In genomic region chr5:177309351-177310191, GRCh38 we compare ENCODE assay signal across 8 cellular contexts. TPM values are rescaled to one million over a fixed set of nuclear protein-coding genes. Genes with fewer than 3 reads are reported as not detected.
DNase-seq lines count a peak whose midpoint lies in the region; ATAC-seq and TF ChIP-seq lines count a peak whose summit lies in the region.

No MANE protein-coding gene starts in this region.

- TF ChIP-seq CTCF in AG10803 (conservative IDR thresholded peaks at IDR 0.05; ENCODE audit: low read length) (peak; percentile 80), endothelial cell (IDR thresholded peaks at IDR 0.05; ENCODE audit: unreplicated experiment) (peak; percentile 92), testis (IDR thresholded peaks at IDR 0.05) (peak; percentile 50 to 69 (median 67))

- no peaks in the 10 kb centered on the region for H3K9me3 ChIP-seq in testis

- peaks cover 43% of the 10 kb centered on the region for H3K4me1 Mint-ChIP-seq in endothelial cell (ENCODE audit: unreplicated experiment)
- peaks cover 53 to 54% of the 10 kb centered on the region in 2 donors for H3K4me1 Mint-ChIP-seq in natural killer cell treated with Interleukin-12 subunit alpha and Interleukin-12 subunit beta and Interleukin-15 and Interleukin-18, amount 100 ng/mL, for 72 hours (ENCODE audit: low read depth in 2 of 2)

- no peak overlapping the region for H3K27ac ChIP-seq in testis

- 71 to 86% methylated on average over 2 to 10 of the region's 10 CpGs for WGBS in testis, 2 donors

- H3K27me3 Mint-ChIP-seq in endothelial cell (ENCODE audit: unreplicated experiment), result peaks cover 23% of the 10 kb centered on the region
- no peaks in the 10 kb centered on the region for H3K27me3 Mint-ChIP-seq in natural killer cell treated with Interleukin-12 subunit alpha and Interleukin-12 subunit beta and Interleukin-15 and Interleukin-18, amount 100 ng/mL, for 72 hours

- H3K27me3 ChIP-seq in H7 (ENCODE audit: control insufficient read depth, insufficient read depth, low read length), result no peaks in the 10 kb centered on the region
- no peaks in the 10 kb centered on the region for H3K27me3 ChIP-seq in testis

- no peaks in the 10 kb centered on the region for H3K9me3 Mint-ChIP-seq in endothelial cell (ENCODE audit: unreplicated experiment)
- H3K9me3 Mint-ChIP-seq in natural killer cell treated with Interleukin-12 subunit alpha and Interleukin-12 subunit beta and Interleukin-15 and Interleukin-18, amount 100 ng/mL, for 72 hours, result no peaks in the 10 kb centered on the region

- peak in 1 of 2 donors; percentile 15 for ATAC-seq in natural killer cell treated with Interleukin-12 subunit alpha and Interleukin-12 subunit beta and Interleukin-15 and Interleukin-18, amount 100 ng/mL, for 72 hours
- ATAC-seq in GM19023 (IDR thresholded peaks at IDR 0.05; ENCODE audit: unreplicated experiment), result no peak

- H3K4me3 Mint-ChIP-seq in endothelial cell (ENCODE audit: unreplicated experiment), result peak overlapping the region; percentile 60
- peak overlapping the region; percentile 71 for H3K4me3 Mint-ChIP-seq in natural killer cell treated with Interleukin-12 subunit alpha and Interleukin-12 subunit beta and Interleukin-15 and Interleukin-18, amount 100 ng/mL, for 72 hours

- H3K36me3 Mint-ChIP-seq in endothelial cell (ENCODE audit: low read depth, unreplicated experiment), result peaks cover 28% of the 10 kb centered on the region
- H3K36me3 Mint-ChIP-seq in natural killer cell treated with Interleukin-12 subunit alpha and Interleukin-12 subunit beta and Interleukin-15 and Interleukin-18, amount 100 ng/mL, for 72 hours, result peaks cover 4% of the 10 kb centered on the region

- intact Hi-C loops in testis (cut with DNase I; ENCODE audit: low total_unique reads), result loop anchor here (10.0 kb wide), 1 partner anchor 195 kb away; no protein-coding TSS in a partner anchor

- H3K4me3 ChIP-seq in AG10803 (ENCODE audit: low read length) (no peak overlapping the region), H7 (ENCODE audit: insufficient read depth, low read depth, low read length) (no peak overlapping the region), testis (no peak overlapping the region)

- peaks cover 27% of the 10 kb centered on the region for H3K4me1 ChIP-seq in testis

- H3K36me3 ChIP-seq in H7 (replicated peaks; ENCODE audit: control insufficient read depth, insufficient read depth, low read length), result peaks cover 14% of the 10 kb centered on the region
- H3K36me3 ChIP-seq in testis (ENCODE audit: low read depth, missing control alignments), result no peaks in the 10 kb centered on the region

- no peak overlapping the region for H3K27ac Mint-ChIP-seq in endothelial cell (ENCODE audit: unreplicated experiment)
- peak overlapping the region; percentile 45 to 63 for H3K27ac Mint-ChIP-seq in natural killer cell treated with Interleukin-12 subunit alpha and Interleukin-12 subunit beta and Interleukin-15 and Interleukin-18, amount 100 ng/mL, for 72 hours

- DNase-seq in AG10803 (ENCODE audit: low read depth) (peak; percentile 59), H7 (peak; percentile 91), NOMO-1 treated with DMSO at 0.1 percent for 48 hours (lab: John Stamatoyannopoulos, UW; ENCODE audit: unreplicated experiment) (peak; percentile 37), endothelial cell (ENCODE audit: low spot score) (peak; percentile 81), testis (peak; percentile 72)
- peak; percentile 32 to 51 for DNase-seq in activated CD8-positive, alpha-beta memory T cell treated with anti-CD3 and anti-CD28 coated beads for 1 hour (ENCODE audit: extremely low read depth in 1 of 2, low read depth in 1 of 2)
- DNase-seq in natural killer cell treated with Interleukin-12 subunit alpha and Interleukin-12 subunit beta and Interleukin-15 and Interleukin-18, amount 100 ng/mL, for 72 hours (ENCODE audit: low spot score), result peak; percentile 79

- no peak for TF ChIP-seq POLR2A in testis (IDR thresholded peaks at IDR 0.05)

RNA-seq across cellular contexts. Expression of gene MXD3, which starts 2.1 kb away (rescaled TPM):
- 26.4 and 27.2 TPM in 2 replicates for total RNA-seq in H7 (2014; rRNA removed; shearing (Covaris generic))
- 6.4 TPM for total RNA-seq in endothelial cell (ENCODE audit: unreplicated experiment)
- total RNA-seq in natural killer cell treated with Interleukin-12 subunit alpha and Interleukin-12 subunit beta and Interleukin-15 and Interleukin-18, amount 100 ng/mL, for 72 hours, result 10 to 100 TPM; 15.0 to 24.8 TPM
- total RNA-seq in testis, result 10 to 100 TPM; 12.5 to 12.9 TPM
- 7.7 TPM for polyA plus RNA-seq in testis (ENCODE audit: insufficient read depth, low read depth, low replicate concordance)

RNA-seq across cellular contexts. Expression of gene PRELID1, which starts 6.0 kb away (rescaled TPM):
- total RNA-seq in H7 (2014; rRNA removed; shearing (Covaris generic)), result 360 and 469 TPM in 2 replicates
- total RNA-seq in endothelial cell (ENCODE audit: unreplicated experiment), result 198 TPM
- total RNA-seq in natural killer cell treated with Interleukin-12 subunit alpha and Interleukin-12 subunit beta and Interleukin-15 and Interleukin-18, amount 100 ng/mL, for 72 hours, result 100 to 1,000 TPM; 310 to 360 TPM
- total RNA-seq in testis, result 10 to 100 TPM; 65.7 to 83.4 TPM
- polyA plus RNA-seq in testis (ENCODE audit: insufficient read depth, low read depth, low replicate concordance), result 78.3 TPM

RNA-seq across cellular contexts. Expression of gene RAB24, which starts 6.1 kb away (rescaled TPM):
- 25.4 and 35.7 TPM in 2 replicates for total RNA-seq in H7 (2014; rRNA removed; shearing (Covaris generic))
- total RNA-seq in endothelial cell (ENCODE audit: unreplicated experiment), result 15.9 TPM
- 10 to 100 TPM; 44.2 to 49.8 TPM for total RNA-seq in natural killer cell treated with Interleukin-12 subunit alpha and Interleukin-12 subunit beta and Interleukin-15 and Interleukin-18, amount 100 ng/mL, for 72 hours
- 10 to 100 TPM; 25.5 to 29.4 TPM for total RNA-seq in testis
- 19.2 TPM for polyA plus RNA-seq in testis (ENCODE audit: insufficient read depth, low read depth, low replicate concordance)

RNA-seq across cellular contexts. Expression of gene LMAN2, which starts 41.9 kb away (rescaled TPM):
- 221 and 225 TPM in 2 replicates for total RNA-seq in H7 (2014; rRNA removed; shearing (Covaris generic))
- total RNA-seq in endothelial cell (ENCODE audit: unreplicated experiment), result 137 TPM
- total RNA-seq in natural killer cell treated with Interleukin-12 subunit alpha and Interleukin-12 subunit beta and Interleukin-15 and Interleukin-18, amount 100 ng/mL, for 72 hours, result 100 to 1,000 TPM; 136 to 150 TPM
- total RNA-seq in testis, result 100 to 1,000 TPM; 355 TPM
- 254 TPM for polyA plus RNA-seq in testis (ENCODE audit: insufficient read depth, low read depth, low replicate concordance)

RNA-seq across cellular contexts. Expression of gene RGS14, which starts 48.2 kb away (rescaled TPM):
- total RNA-seq in H7 (2014; rRNA removed; shearing (Covaris generic)), result 31.0 and 32.4 TPM in 2 replicates
- total RNA-seq in endothelial cell (ENCODE audit: unreplicated experiment) (21.8 TPM), testis (10 to 100 TPM; 39.2 to 40.5 TPM)
- 10 to 100 TPM; 26.5 to 45.4 TPM for total RNA-seq in natural killer cell treated with Interleukin-12 subunit alpha and Interleukin-12 subunit beta and Interleukin-15 and Interleukin-18, amount 100 ng/mL, for 72 hours
- polyA plus RNA-seq in testis (ENCODE audit: insufficient read depth, low read depth, low replicate concordance), result 25.3 TPM

Comparison
In these comparisons a context has a peak if more than half of its experiments do, and no peak if none do; other contexts are left out.
1. DNase-seq: peak in every context shown above with its lines; median percentile 91 in H7; 81 in endothelial cell; 79 in natural killer cell treated with Interleukin-12 subunit alpha and Interleukin-12 subunit beta and Interleukin-15 and Interleukin-18, amount 100 ng/mL, for 72 hours; 72 in testis; 59 in AG10803; 42 in activated CD8-positive, alpha-beta memory T cell treated with anti-CD3 and anti-CD28 coated beads for 1 hour; 37 in NOMO-1 treated with DMSO at 0.1 percent for 48 hours.